Comparison of ENCODE assay signal across 13 cellular contexts in the genomic region with DNA sequence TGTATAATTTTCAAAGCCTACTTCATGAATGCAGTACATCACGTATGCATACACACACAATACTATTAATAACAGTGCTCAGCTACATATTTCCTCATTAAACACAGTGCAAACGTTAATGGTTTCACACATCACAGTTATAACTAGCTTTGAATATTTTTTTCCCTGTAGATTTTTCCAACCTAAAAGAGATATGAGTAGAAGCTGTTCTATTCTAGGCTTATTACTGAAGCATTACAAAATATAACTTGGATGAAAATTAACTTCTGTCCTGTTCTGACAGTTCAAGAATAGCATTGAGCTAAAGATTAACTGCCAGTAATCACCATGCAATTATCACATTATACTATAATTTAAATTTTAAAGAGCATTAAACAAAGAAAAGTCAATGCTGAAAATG. TPM values are rescaled to one million over a fixed set of nuclear protein-coding genes. Genes with fewer than 3 reads are reported as not detected.
DNase-seq lines count a peak whose midpoint lies in the region; ATAC-seq and TF ChIP-seq lines count a peak whose summit lies in the region.
"Had no signal": no experiment of that assay in that cellular context is flagged by ENCODE, and none has a peak within 500 bp of the region (broad histone marks: within the 10 kb centered on the region; RNA-seq: fewer than 3 reads in every experiment).

No MANE protein-coding gene starts in this region.

- H3K9ac ChIP-seq in muscle layer of colon (ENCODE audit: low read length) (no peak overlapping the region), MM.1S (ENCODE audit: low read length) (no peak overlapping the region)

- no TSS peak for BruUV-seq in PC-9 (replicated peaks; lab: Mats Ljungman, UMichigan)

- ATAC-seq in GM18520 (IDR thresholded peaks at IDR 0.05; ENCODE audit: unreplicated experiment) (peak; percentile 4), GM21737 (IDR thresholded peaks at IDR 0.05; ENCODE audit: unreplicated experiment) (peak; percentile 10), HG03558 (IDR thresholded peaks at IDR 0.05; ENCODE audit: extremely low read depth, unreplicated experiment) (peak; percentile 5)

- H3K4me1 Mint-ChIP-seq in activated naive CD8-positive, alpha-beta T cell treated with anti-CD3 and anti-CD28 coated beads for 36 hours = peaks cover 53% of the 10 kb centered on the region

- H3K9me3 ChIP-seq in muscle layer of colon (ENCODE audit: low read length) = no peaks in the 10 kb centered on the region
- H3K9me3 ChIP-seq in MM.1S (replicated peaks; ENCODE audit: insufficient read depth, low read length) = no peaks in the 10 kb centered on the region
- H3K9me3 ChIP-seq in PC-9 (ENCODE audit: insufficient read depth, low read depth) = no peaks in the 10 kb centered on the region
- H3K9me3 ChIP-seq: upper lobe of right lung had no signal

- no peaks in the 10 kb centered on the region for H3K27me3 Mint-ChIP-seq in activated naive CD8-positive, alpha-beta T cell treated with anti-CD3 and anti-CD28 coated beads for 36 hours

- H3K27me3 ChIP-seq in muscle layer of colon (ENCODE audit: control insufficient read depth in 1 of 2, insufficient read depth in 2 of 2, low read length in 2 of 2) (no peaks in the 10 kb centered on the region), MM.1S (replicated peaks; ENCODE audit: insufficient read depth, low read length) (no peaks in the 10 kb centered on the region), PC-9 (ENCODE audit: insufficient read depth, low read depth) (no peaks in the 10 kb centered on the region)
- H3K27me3 ChIP-seq: upper lobe of right lung had no signal

- H3K4me3 Mint-ChIP-seq in activated naive CD8-positive, alpha-beta T cell treated with anti-CD3 and anti-CD28 coated beads for 36 hours = no peak overlapping the region

- H3K4me1 ChIP-seq in muscle layer of colon (ENCODE audit: insufficient read depth, low read length) = peaks cover 18% of the 10 kb centered on the region
- peaks cover 8% of the 10 kb centered on the region for H3K4me1 ChIP-seq in MM.1S (ENCODE audit: low read length)
- H3K4me1 ChIP-seq in PC-9 (replicated peaks; ENCODE audit: insufficient read depth) = no peaks in the 10 kb centered on the region

- H3F3A ChIP-seq in MM.1S (ENCODE audit: insufficient read depth, low read length) (peaks cover 4% of the 10 kb centered on the region), PC-9 (ENCODE audit: insufficient read depth, low read depth) (no peaks in the 10 kb centered on the region)

- no peaks in the 10 kb centered on the region for H3K9me2 ChIP-seq in MM.1S (replicated peaks; ENCODE audit: insufficient read depth, low read length)
- no peaks in the 10 kb centered on the region for H3K9me2 ChIP-seq in PC-9 (ENCODE audit: insufficient read depth)

- POLR2A ChIA-PET in PC-9 (lab: Charles Lee; ENCODE audit: unreplicated experiment) = no interaction called here

- H4K20me1 ChIP-seq in MM.1S (ENCODE audit: insufficient read depth, low read length) (no peaks in the 10 kb centered on the region), PC-9 (ENCODE audit: insufficient read depth) (no peaks in the 10 kb centered on the region)

- H3K4me2 ChIP-seq in MM.1S (ENCODE audit: low read depth, low read length) (no peak overlapping the region), PC-9 (no peak overlapping the region)

- peak overlapping the region; percentile 17 for H3K27ac ChIP-seq in muscle layer of colon (ENCODE audit: low read depth, low read length)
- H3K27ac ChIP-seq in MM.1S (ENCODE audit: low read length) = no peak overlapping the region
- H3K27ac ChIP-seq in PC-9 = no peak overlapping the region
- H3K27ac ChIP-seq: upper lobe of right lung, VCaP had no signal

- H3K9me3 Mint-ChIP-seq in activated naive CD8-positive, alpha-beta T cell treated with anti-CD3 and anti-CD28 coated beads for 36 hours = no peaks in the 10 kb centered on the region
- H3K9me3 Mint-ChIP-seq: H9 had no signal

- H3K4me3 ChIP-seq in muscle layer of colon (ENCODE audit: low read depth in 1 of 2, low read length in 2 of 2) (no peak overlapping the region), MM.1S (ENCODE audit: low read length) (no peak overlapping the region), PC-9 (no peak overlapping the region)
- H3K4me3 ChIP-seq: upper lobe of right lung had no signal

- no peak for TF ChIP-seq CTCF in MM.1S (IDR thresholded peaks at IDR 0.05; ENCODE audit: low read length)
- TF ChIP-seq CTCF in PC-9 (conservative IDR thresholded peaks at IDR 0.05) = no peak

- CTCF ChIA-PET in PC-9 (lab: Charles Lee) = no interaction called here

- H3K36me3 Mint-ChIP-seq in activated naive CD8-positive, alpha-beta T cell treated with anti-CD3 and anti-CD28 coated beads for 36 hours = peaks cover 15% of the 10 kb centered on the region

- intact Hi-C loops in PC-9 (cut with micrococcal nuclease; ENCODE audit: unreplicated experiment) = no loop called here

- H3K79me2 ChIP-seq in MM.1S (ENCODE audit: low read length) = peaks cover 62% of the 10 kb centered on the region
- H3K79me2 ChIP-seq in PC-9 (ENCODE audit: low read depth) = peaks cover 21% of the 10 kb centered on the region; the same call in 1 of the 2 replicates

- DNase-seq in activated naive CD8-positive, alpha-beta T cell treated with anti-CD3 and anti-CD28 coated beads for 36 hours = no peak
- DNase-seq in MM.1S (no peak), PC-9 (no peak)
- no peak for DNase-seq in activated CD4-positive, alpha-beta T cell treated with anti-CD3 and anti-CD28 coated beads, Interleukin-2, amount 50 U/mL, for 48 hours
- DNase-seq: activated T-cell treated with anti-CD3 and anti-CD28 coated beads, Interleukin-2, amount 50 U/mL, for 48 hours; H9; NCI-H524 treated with DMSO at 0.1 percent for 48 hours; upper lobe of right lung had no signal

- no peak overlapping the region for H3K27ac Mint-ChIP-seq in activated naive CD8-positive, alpha-beta T cell treated with anti-CD3 and anti-CD28 coated beads for 36 hours

- H3K36me3 ChIP-seq in muscle layer of colon (ENCODE audit: insufficient read depth, low read length) (peaks cover 12% of the 10 kb centered on the region), MM.1S (replicated peaks; ENCODE audit: insufficient read depth, low read length) (no peaks in the 10 kb centered on the region; the same call in 1 of the 2 replicates), PC-9 (ENCODE audit: low read depth) (0 out of 2 replicates have a peak, but pooled peaks cover 3% of the 10 kb centered on the region)

- no peak overlapping the region for H2AFZ ChIP-seq in MM.1S (ENCODE audit: low read length)
- H2AFZ ChIP-seq in PC-9 = no peak overlapping the region

RNA-seq across cellular contexts. Expression of a gene that starts 6.2 kb away (rescaled TPM):
- total RNA-seq in activated naive CD8-positive, alpha-beta T cell treated with anti-CD3 and anti-CD28 coated beads for 36 hours = 10 to 100 TPM; 15.2 TPM
- 24.6 and 25.2 TPM in 2 replicates for total RNA-seq in PC-9 (2021)
